ENCODE assay signal across 2 cellular contexts in genomic region chr20:58605292-58606065, GRCh38.
TF ChIP-seq lines count a peak whose summit lies in the region.

No MANE protein-coding gene starts in this region.

TF ChIP-seq in K562, 482 proteins besides CTCF, POLR2A, EP300 and RAD21 (continued from another document):
- TF ChIP-seq ZNF253 (CRISPR knock-in tag; conservative IDR thresholded peaks at IDR 0.05) (no peak), MCM3 (IDR thresholded peaks at IDR 0.05) (no peak), ZBTB1 (CRISPR knock-in tag; IDR thresholded peaks at IDR 0.05; ENCODE audit: borderline replicate concordance, low read depth) (no peak), DPF2 (IDR thresholded peaks at IDR 0.05) (no peak), AFF1 (IDR thresholded peaks at IDR 0.05; ENCODE audit: low read depth in 1 of 2, partially characterized antibody in 2 of 2) (no peak), HDAC6 (IDR thresholded peaks at IDR 0.05; ENCODE audit: low read depth, low read length) (no peak), SNIP1 (IDR thresholded peaks at IDR 0.05; ENCODE audit: low read depth) (no peak), RBM14 (IDR thresholded peaks at IDR 0.05; ENCODE audit: borderline replicate concordance, insufficient read depth, low read depth, low read length) (no peak), ZBTB26 (CRISPR knock-in tag; IDR thresholded peaks at IDR 0.05) (no peak), MAFK (IDR thresholded peaks at IDR 0.05; ENCODE audit: low read length) (no peak), ZBTB12 (CRISPR knock-in tag; IDR thresholded peaks at IDR 0.05) (no peak), ZNF263 (CRISPR knock-in tag; IDR thresholded peaks at IDR 0.05; ENCODE audit: borderline replicate concordance) (no peak)
TF ChIP-seq in K562: peak in this region for 0.

TF ChIP-seq in WTC11, 78 proteins besides CTCF, POLR2A, EP300 and RAD21 (continued from another document):
- TF ChIP-seq ZNF281 (CRISPR knock-in tag; IDR thresholded peaks at IDR 0.05), result no peak
- no peak for TF ChIP-seq MLX (CRISPR knock-in tag; IDR thresholded peaks at IDR 0.05)
- TF ChIP-seq NR2C2 (CRISPR knock-in tag; IDR thresholded peaks at IDR 0.05), result no peak
- no peak for TF ChIP-seq ZNF532 (CRISPR knock-in tag; IDR thresholded peaks at IDR 0.05; ENCODE audit: borderline replicate concordance)
